ENCODE assay signal across 11 cellular contexts in genomic region chr6:73901986-73902385, GRCh38.
"Had no signal": no experiment of that assay in that cellular context is flagged by ENCODE, and none has a peak within 500 bp of the region (broad histone marks: within the 10 kb centered on the region; RNA-seq: fewer than 3 reads in every experiment).

No MANE protein-coding gene starts in this region.

- H3K27ac ChIP-seq: GM23248 had no signal

- DNase-seq: GM23248, GOT3, H7, H9, HCEC 1CT, HFFc6 had no signal

- H2AFZ ChIP-seq: GM23248, GM23338 had no signal

- ATAC-seq: GM23338, HCT116 had no signal

- H3K36me3 ChIP-seq: HAP-1 had no signal

- H3K9me3 ChIP-seq: HAP-1 had no signal

- FAIRE-seq: H1, H54 had no signal

- H3K4me1 ChIP-seq: HAP-1 had no signal

- H3K4me3 ChIP-seq: GM23248, GM23338, HAP-1 had no signal

- H3K4me2 ChIP-seq: GM23338 had no signal

- H3K9ac ChIP-seq: GM23248 had no signal
